ENCODE assay signal across 8 cellular contexts in the genomic region with DNA sequence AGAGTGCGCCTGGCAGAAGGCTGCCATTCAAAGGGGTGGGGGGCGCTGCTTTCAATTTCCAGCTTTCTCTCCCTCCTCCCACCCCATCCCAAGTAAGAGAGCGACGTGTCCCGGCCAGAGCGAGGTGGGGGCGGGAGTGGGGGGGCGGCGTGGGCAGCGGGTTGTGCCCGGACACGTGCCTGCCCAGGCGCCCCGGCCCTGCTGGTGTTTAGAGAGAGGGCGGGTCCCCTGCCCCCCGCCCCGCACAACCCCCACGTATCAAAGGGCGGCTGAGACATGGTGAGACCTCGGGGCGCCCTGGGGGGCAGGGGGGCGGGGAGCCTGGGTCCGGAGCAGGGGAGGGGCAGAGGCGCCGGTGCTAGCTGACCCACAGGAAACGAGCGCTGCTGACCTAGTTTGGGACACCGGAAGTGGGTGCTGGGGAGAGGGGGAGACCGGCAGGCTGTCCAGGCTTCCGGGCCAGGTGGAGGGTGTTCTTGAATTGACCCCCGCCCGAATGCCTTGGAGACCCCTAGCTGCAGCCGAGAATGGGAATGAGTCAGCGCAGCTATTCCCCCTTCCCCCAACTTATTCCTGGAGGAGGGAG. TPM values are rescaled to one million over a fixed set of nuclear protein-coding genes. Genes with fewer than 3 reads are reported as not detected.
A peak's percentile ranks its signal among the peaks of the same experiment; 100 is the strongest.
DNase-seq lines count a peak whose midpoint lies in the region; ATAC-seq and TF ChIP-seq lines count a peak whose summit lies in the region.

No MANE protein-coding gene starts in this region.

- WGBS in right lobe of liver (ENCODE audit: insufficient coverage, low coverage, low lambda C conversion rate, missing lambda C conversion rate): 1% methylated on average over 13 of the region's 34 CpGs

- TF ChIP-seq CTCF in dorsolateral prefrontal cortex (IDR thresholded peaks at IDR 0.05 in 54 of 56, conservative IDR thresholded peaks at IDR 0.05 in 2 of 56; ENCODE audit: low read depth in 1 of 56, partially characterized antibody in 56 of 56): peak in 2 of 56 donors; percentile 24 to 30
- no peak for TF ChIP-seq CTCF in right lobe of liver (IDR thresholded peaks at IDR 0.05)

- H3K9me3 ChIP-seq in right lobe of liver: no peaks in the 10 kb centered on the region

- H3K4me1 Mint-ChIP-seq in activated T-cell treated with anti-CD3 and anti-CD28 coated beads, Interleukin-2, amount 50 U/mL, for 4 hours (ENCODE audit: low read depth): peaks cover 51% of the 10 kb centered on the region

- ATAC-seq in activated T-cell treated with anti-CD3 and anti-CD28 coated beads, Interleukin-2, amount 50 U/mL, for 4 hours: no peak
- ATAC-seq in right lobe of liver: peak; percentile 3 to 34 (median 8)

- no peak for DNase-seq in activated T-cell treated with anti-CD3 and anti-CD28 coated beads, Interleukin-2, amount 50 U/mL, for 4 hours
- DNase-seq in activated T-cell treated with anti-CD3 and anti-CD28 coated beads for 4 hours: no peak
- DNase-seq in RPMI8226: peak; percentile 56
- DNase-seq in dorsolateral prefrontal cortex: peak in 6 of 10 donors; percentile 43 to 69 (median 60)
- peak; percentile 81 to 93 (median 87) for DNase-seq in right lobe of liver
- peak; percentile 50 for DNase-seq in superior temporal gyrus (ENCODE audit: extremely low spot score)
- no peak for DNase-seq in activated gamma-delta T cell (lab: John Stamatoyannopoulos, UW)
- DNase-seq in activated CD4-positive, alpha-beta T cell treated with anti-CD3 and anti-CD28 coated beads for 1 hour: no peak

- H3K4me1 ChIP-seq in right lobe of liver: peaks cover 0 to 62% (median 28%) of the 10 kb centered on the region in 4 donors

- peak overlapping the region; percentile 74 to 99 (median 98) for H3K27ac ChIP-seq in dorsolateral prefrontal cortex
- H3K27ac ChIP-seq in right lobe of liver: peak overlapping the region; percentile 81 to 95 (median 94)

- TF ChIP-seq POLR2A in right lobe of liver (IDR thresholded peaks at IDR 0.05): peak; percentile 53

- H3K4me3 Mint-ChIP-seq in activated T-cell treated with anti-CD3 and anti-CD28 coated beads, Interleukin-2, amount 50 U/mL, for 4 hours: peak overlapping the region; percentile 91

- no peaks in the 10 kb centered on the region for H3K27me3 Mint-ChIP-seq in activated T-cell treated with anti-CD3 and anti-CD28 coated beads, Interleukin-2, amount 50 U/mL, for 4 hours (ENCODE audit: low read depth)

- H3K4me3 ChIP-seq in dorsolateral prefrontal cortex: peak overlapping the region; percentile 50 to 91 (median 81)
- peak overlapping the region; percentile 84 to 93 (median 91) for H3K4me3 ChIP-seq in right lobe of liver

- H3K27me3 ChIP-seq in dorsolateral prefrontal cortex (no peaks in the 10 kb centered on the region), right lobe of liver (no peaks in the 10 kb centered on the region)

- peaks cover 1% of the 10 kb centered on the region for H3K36me3 Mint-ChIP-seq in activated T-cell treated with anti-CD3 and anti-CD28 coated beads, Interleukin-2, amount 50 U/mL, for 4 hours (ENCODE audit: insufficient read depth)

- intact Hi-C loops in dorsolateral prefrontal cortex (cut with DNase I) (loop anchor here (2.0 to 5.0 kb wide), 3 partner anchors 13 to 48 kb away; a partner anchor contains a TSS), right lobe of liver (cut with DNase I) (no loop called here)

- no peaks in the 10 kb centered on the region for H3K9me3 Mint-ChIP-seq in activated T-cell treated with anti-CD3 and anti-CD28 coated beads, Interleukin-2, amount 50 U/mL, for 4 hours

- no peaks in the 10 kb centered on the region for H3K36me3 ChIP-seq in right lobe of liver

RNA-seq across cellular contexts. Expression of a gene that starts 1.3 kb away (rescaled TPM):
- 10 to 100 TPM; 40.6 to 76.0 (median 52.2) TPM for total RNA-seq in activated T-cell treated with anti-CD3 and anti-CD28 coated beads, Interleukin-2, amount 50 U/mL, for 4 hours
- total RNA-seq in dorsolateral prefrontal cortex: 10 to 100 TPM in 119 of 120 experiments, 1 to 10 TPM in 1; 10.0 to 57.9 (median 22.8) TPM
- total RNA-seq in right lobe of liver: 10 to 100 TPM; 35.0 to 83.8 (median 38.8) TPM

RNA-seq across cellular contexts. Expression of a gene that starts 10.5 kb away (rescaled TPM):
- total RNA-seq in activated T-cell treated with anti-CD3 and anti-CD28 coated beads, Interleukin-2, amount 50 U/mL, for 4 hours: under 1 TPM in 2 of 3 donors, not detected in 1; 0.40 to 0.50 TPM
- total RNA-seq in dorsolateral prefrontal cortex (1 to 10 TPM in 19 of 120 experiments, under 1 TPM in 7, not detected in 94; 0.71 to 2.7 (median 1.2) TPM), right lobe of liver (not detected)

RNA-seq across cellular contexts. Expression of a gene that starts 20.7 kb away (rescaled TPM):
- total RNA-seq in activated T-cell treated with anti-CD3 and anti-CD28 coated beads, Interleukin-2, amount 50 U/mL, for 4 hours: 100 to 1,000 TPM; 108 to 109 (median 108) TPM
- total RNA-seq in dorsolateral prefrontal cortex (10 to 100 TPM; 16.1 to 42.6 (median 25.5) TPM), right lobe of liver (10 to 100 TPM; 18.3 to 33.1 (median 24.6) TPM)

RNA-seq across cellular contexts. Expression of a gene that starts 29.4 kb away (rescaled TPM):
- total RNA-seq in activated T-cell treated with anti-CD3 and anti-CD28 coated beads, Interleukin-2, amount 50 U/mL, for 4 hours: 10 to 100 TPM; 61.5 to 78.5 (median 76.7) TPM
- total RNA-seq in dorsolateral prefrontal cortex (10 to 100 TPM in 89 of 120 experiments, 1 to 10 TPM in 31; 4.1 to 21.6 (median 11.6) TPM), right lobe of liver (10 to 100 TPM; 14.9 to 51.7 (median 23.1) TPM)

RNA-seq across cellular contexts. Expression of a gene that starts 29.7 kb away (rescaled TPM):
- under 1 TPM in 1 of 3 donors, not detected in 2; 0.08 TPM for total RNA-seq in activated T-cell treated with anti-CD3 and anti-CD28 coated beads, Interleukin-2, amount 50 U/mL, for 4 hours
- total RNA-seq in dorsolateral prefrontal cortex: 1 to 10 TPM in 51 of 120 experiments, under 1 TPM in 62, not detected in 7; 0.19 to 3.1 (median 0.92) TPM
- 1 to 10 TPM in 1 of 6 experiments, under 1 TPM in 4, not detected in 1; 0.72 to 1.4 (median 0.81) TPM for total RNA-seq in right lobe of liver

Comparison
In these comparisons a context has a peak if more than half of its experiments do, and no peak if none do; other contexts are left out.
1. ATAC-seq: peak in right lobe of liver (4 of 4); none in activated T-cell treated with anti-CD3 and anti-CD28 coated beads, Interleukin-2, amount 50 U/mL, for 4 hours (0 of 2).
2. DNase-seq: peak in RPMI8226 (single experiment), dorsolateral prefrontal cortex (6 of 10), right lobe of liver (3 of 3) and superior temporal gyrus (single experiment); none in activated T-cell treated with anti-CD3 and anti-CD28 coated beads, Interleukin-2, amount 50 U/mL, for 4 hours (single experiment), activated T-cell treated with anti-CD3 and anti-CD28 coated beads for 4 hours (single experiment), activated gamma-delta T cell (single experiment) and activated CD4-positive, alpha-beta T cell treated with anti-CD3 and anti-CD28 coated beads for 1 hour (single experiment).
3. intact Hi-C loops: an anchor here in dorsolateral prefrontal cortex (2.0 to 5.0 kb wide); none called in right lobe of liver.